In the genomic region with DNA sequence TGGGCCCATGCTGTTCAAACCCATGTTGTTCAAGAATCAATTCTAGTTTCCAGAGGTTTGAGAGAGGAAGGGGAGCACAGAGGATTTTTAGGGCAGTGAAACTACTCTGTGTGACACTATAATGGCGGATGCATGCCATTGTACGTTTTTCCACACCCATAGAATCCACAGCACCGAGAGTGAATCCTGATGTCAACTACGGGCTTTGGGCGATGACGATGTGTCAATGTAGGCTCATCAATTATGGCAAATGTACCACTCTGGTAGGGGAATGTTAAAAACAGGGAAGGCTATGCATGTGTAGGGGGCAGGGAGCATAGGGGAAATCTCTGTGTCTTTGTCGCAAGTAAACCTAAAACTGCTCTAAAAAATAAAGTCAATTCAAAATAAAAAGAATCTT, we compare ENCODE assay signal across 31 cellular contexts.
"Had no signal": no experiment of that assay in that cellular context is flagged by ENCODE, and none has a peak within 500 bp of the region (broad histone marks: within the 10 kb centered on the region; RNA-seq: fewer than 3 reads in every experiment).

No MANE protein-coding gene starts in this region.

- H3K27ac ChIP-seq: neutrophil, ovary, parathyroid adenoma, psoas muscle, skin epidermis, spleen, suprapubic skin, testis, tibial artery, upper lobe of left lung, vagina had no signal

- H2AFZ ChIP-seq: parathyroid adenoma had no signal

- H3K36me3 ChIP-seq: neutrophil, ovary, spleen, suprapubic skin, tibial artery, upper lobe of left lung, vagina had no signal

- H3K27ac Mint-ChIP-seq: naive B cell; naive thymus-derived CD8-positive, alpha-beta T cell; natural killer cell treated with Interleukin-12 subunit alpha and Interleukin-12 subunit beta and Interleukin-15 and Interleukin-18, amount 100 ng/mL, for 72 hours; nephron progenitor cell; progenitor cell of endocrine pancreas; stimulated activated memory B cell treated with anti-CD40 and anti-IgM and Interleukin-4, amounts not matched to agents 10 μg/mL and 1 μg/mL and 100 μg/mL, for 72 hours; stimulated activated naive CD8-positive, alpha-beta T cell treated with anti-CD3 and anti-CD28 coated beads, Interleukin-15, amount 100 ng/mL, for 72 hours had no signal

- H3K4me2 ChIP-seq: smooth muscle cell had no signal

- H3K9me3 Mint-ChIP-seq: naive thymus-derived CD8-positive, alpha-beta T cell; natural killer cell treated with Interleukin-12 subunit alpha and Interleukin-12 subunit beta and Interleukin-15 and Interleukin-18, amount 100 ng/mL, for 72 hours; nephron progenitor cell; neural crest cell; stimulated activated memory B cell treated with anti-CD40 and anti-IgM and Interleukin-4, amounts not matched to agents 10 μg/mL and 1 μg/mL and 100 μg/mL, for 72 hours; stimulated activated naive CD8-positive, alpha-beta T cell treated with anti-CD3 and anti-CD28 coated beads, Interleukin-15, amount 100 ng/mL, for 72 hours had no signal

- H3K4me3 ChIP-seq: ovary, psoas muscle, skin epidermis, smooth muscle cell, spleen, suprapubic skin, testis, tibial artery, upper lobe of left lung, vagina had no signal

- H3K79me2 ChIP-seq: parathyroid adenoma had no signal

- H3K9me3 ChIP-seq: neutrophil, ovary, psoas muscle, spleen, suprapubic skin, testis, tibial artery, upper lobe of left lung, vagina had no signal

- H3K27me3 Mint-ChIP-seq: stimulated activated naive CD8-positive, alpha-beta T cell treated with anti-CD3 and anti-CD28 coated beads, Interleukin-15, amount 100 ng/mL, for 72 hours had no signal

- H3K27me3 ChIP-seq: ovary, suprapubic skin, testis, tibial artery, upper lobe of left lung, vagina had no signal

- DNase-seq: naive B cell; naive thymus-derived CD8-positive, alpha-beta T cell; nephron progenitor cell; nucleus accumbens; ovary; posterior cingulate gyrus; psoas muscle; right cardiac atrium; spleen; stimulated activated CD4-positive, alpha-beta T cell treated with anti-CD3 and anti-CD28 coated beads, Interleukin-12 subunit alpha, Interleukin-12 subunit beta, amount 100 ng/mL, for 4 hours; stimulated activated CD4-positive, alpha-beta T cell treated with anti-CD3 and anti-CD28 coated beads, Interleukin-1b, Interleukin-23, amount 100 ng/mL, for 48 hours; stimulated activated CD4-positive, alpha-beta T cell treated with anti-CD3 and anti-CD28 coated beads, Interleukin-4, amount 100 ng/mL, for 1 hour; stimulated activated CD4-positive, alpha-beta T cell treated with anti-CD3 and anti-CD28 coated beads, Interleukin-4, amount 100 ng/mL, for 4 hours; stimulated activated CD8-positive, alpha-beta memory T cell treated with anti-CD3 and anti-CD28 coated beads, Interleukin-4, amount 100 ng/mL, for 48 hours; stimulated activated naive CD4-positive, alpha-beta T cell; stimulated activated naive CD8-positive, alpha-beta T cell treated with anti-CD3 and anti-CD28 coated beads, Interleukin-15, amount 100 ng/mL, for 72 hours; stimulated activated naive CD8-positive, alpha-beta T cell treated with anti-CD3 and anti-CD28 coated beads, Interleukin-15, Interleukin-2, amounts not matched to agents 100 U/mL and 50 U/mL, for 24 hours; substantia nigra; testis; tibial artery; upper lobe of left lung had no signal

- H3K4me3 Mint-ChIP-seq: naive B cell; naive thymus-derived CD8-positive, alpha-beta T cell; natural killer cell treated with Interleukin-12 subunit alpha and Interleukin-12 subunit beta and Interleukin-15 and Interleukin-18, amount 100 ng/mL, for 72 hours; nephron progenitor cell; neural crest cell; stimulated activated memory B cell treated with anti-CD40 and anti-IgM and Interleukin-4, amounts not matched to agents 10 μg/mL and 1 μg/mL and 100 μg/mL, for 72 hours; stimulated activated naive CD8-positive, alpha-beta T cell treated with anti-CD3 and anti-CD28 coated beads, Interleukin-15, amount 100 ng/mL, for 72 hours had no signal

- H3K9ac ChIP-seq: parathyroid adenoma had no signal

- H3K4me1 ChIP-seq: parathyroid adenoma, psoas muscle, suprapubic skin, testis, upper lobe of left lung, vagina had no signal

- H3K36me3 Mint-ChIP-seq: naive B cell; naive thymus-derived CD8-positive, alpha-beta T cell; natural killer cell treated with Interleukin-12 subunit alpha and Interleukin-12 subunit beta and Interleukin-15 and Interleukin-18, amount 100 ng/mL, for 72 hours; stimulated activated memory B cell treated with anti-CD40 and anti-IgM and Interleukin-4, amounts not matched to agents 10 μg/mL and 1 μg/mL and 100 μg/mL, for 72 hours had no signal
